Comparison of ENCODE assay signal across 22 cellular contexts in the genomic region with DNA sequence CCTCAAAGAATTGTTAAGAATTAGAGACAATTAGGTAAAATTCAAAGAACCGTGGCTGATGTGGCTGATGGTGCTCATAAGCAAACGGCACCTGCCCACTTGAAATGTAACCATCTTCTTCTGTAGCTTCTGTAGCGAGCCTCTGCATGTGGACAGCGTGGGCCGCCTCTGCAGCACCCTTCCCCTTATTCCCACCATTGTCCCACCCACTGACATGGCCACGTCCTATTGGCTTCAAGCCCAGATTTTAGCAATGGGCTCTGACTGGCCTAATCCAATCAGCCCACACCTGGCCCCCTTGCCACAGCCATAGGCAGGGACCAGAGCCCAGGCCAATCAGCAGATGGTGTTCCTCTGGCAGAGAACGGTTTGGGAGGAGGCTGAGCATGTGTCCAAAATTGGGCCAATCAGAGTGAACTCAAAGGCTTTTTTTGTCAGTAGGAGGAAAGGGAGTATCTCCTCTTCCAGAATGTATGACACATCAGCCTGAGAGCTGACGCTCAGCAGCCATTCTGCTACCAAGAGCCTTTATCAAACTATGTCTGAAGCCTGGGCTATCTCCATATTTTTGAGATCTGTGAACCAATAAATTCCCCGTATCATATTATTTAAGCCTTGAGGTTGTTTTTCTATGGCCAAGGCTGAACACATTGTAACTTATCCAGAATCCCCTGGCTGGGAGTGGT.
DNase-seq lines count a peak whose midpoint lies in the region; ATAC-seq and TF ChIP-seq lines count a peak whose summit lies in the region.
"Had no signal": no experiment of that assay in that cellular context is flagged by ENCODE, and none has a peak within 500 bp of the region (broad histone marks: within the 10 kb centered on the region; RNA-seq: fewer than 3 reads in every experiment).

No MANE protein-coding gene starts in this region.

- no peak overlapping the region for H2BK5ac ChIP-seq in mesenchymal stem cell (ENCODE audit: low read depth, low read length, poor library complexity, severe bottlenecking)

- no peak overlapping the region for H2AFZ ChIP-seq in HCT116 (ENCODE audit: low read depth, low read length, poor library complexity, severe bottlenecking)
- H2AFZ ChIP-seq in mesenchymal stem cell (ENCODE audit: low read depth, low read length): no peak overlapping the region

- H3K4me2 ChIP-seq in HCT116 (ENCODE audit: low read length) (no peak overlapping the region), mesenchymal stem cell (ENCODE audit: low read length, poor library complexity, severe bottlenecking) (no peak overlapping the region)

- H3K4me1 ChIP-seq in HCT116 (ENCODE audit: control insufficient read depth in 1 of 2, insufficient read depth in 2 of 2, low read length in 2 of 2): peaks cover 19 to 22% of the 10 kb centered on the region in 2 experiments
- peaks cover 6% of the 10 kb centered on the region for H3K4me1 ChIP-seq in mesenchymal stem cell (ENCODE audit: control insufficient read depth, insufficient read depth, low read depth, low read length)
- H3K4me1 ChIP-seq: HAP-1 had no signal

- H3K27ac ChIP-seq in HCT116 (ENCODE audit: low read depth, low read length): no peak overlapping the region
- H3K27ac ChIP-seq in mesenchymal stem cell (ENCODE audit: low read length, poor library complexity, severe bottlenecking): no peak overlapping the region
- H3K27ac ChIP-seq: 22Rv1, HL-60, RWPE1, SJSA1 had no signal

- H3K4ac ChIP-seq in mesenchymal stem cell (ENCODE audit: low read depth in 1 of 2, low read length in 2 of 2): peak overlapping the region in 1 of 2 experiments; percentile 25

- no peaks in the 10 kb centered on the region for H3K9me3 ChIP-seq in HCT116 (ENCODE audit: control insufficient read depth in 1 of 2, insufficient read depth in 1 of 2, low read depth in 1 of 2, low read length in 2 of 2)
- H3K9me3 ChIP-seq in mesenchymal stem cell (ENCODE audit: control insufficient read depth, low read length): no peaks in the 10 kb centered on the region
- H3K9me3 ChIP-seq: HAP-1, SJSA1 had no signal

- peak; percentile 45 for DNase-seq in DMS 273 (lab: John Stamatoyannopoulos, UW; ENCODE audit: unreplicated experiment)
- no peak for DNase-seq in DMS 273 treated with DMSO at 0.1 percent for 48 hours (lab: John Stamatoyannopoulos, UW)
- no peak for DNase-seq in HCT116 (ENCODE audit: low read depth, low spot score)
- DNase-seq in SHP77 (lab: John Stamatoyannopoulos, UW): peak; percentile 97 to 98
- DNase-seq in mesenchymal stem cell: no peak
- DNase-seq in activated CD4-positive, CD25-positive, alpha-beta regulatory T cell treated with anti-CD3 and anti-CD28 coated beads, Interleukin-2, amount 50 U/mL, for 72 hours: no peak
- DNase-seq in T-helper 2 cell: no peak
- no peak for DNase-seq in effector CD8-positive, alpha-beta T cell (lab: John Stamatoyannopoulos, UW)
- DNase-seq: CD4-positive, alpha-beta memory T cell; EL; KBM-7; MV-4-11; NCI-H1417 treated with DMSO at 0.1 percent for 48 hours; NCI-H1930; NCI-H2227 treated with DMSO at 0.1 percent for 48 hours; NCI-H526 treated with DMSO at 0.1 percent for 48 hours; NK-92 treated with Interleukin-12 subunit alpha and Interleukin-12 subunit beta, amount 100 ng/mL, for 24 hours had no signal

- H3K36me3 ChIP-seq in HCT116 (ENCODE audit: control insufficient read depth in 1 of 2, insufficient read depth in 2 of 2, low read length in 2 of 2): no peaks in the 10 kb centered on the region
- no peaks in the 10 kb centered on the region for H3K36me3 ChIP-seq in mesenchymal stem cell (ENCODE audit: control insufficient read depth in 1 of 2, insufficient read depth in 2 of 2, low read depth in 1 of 2, low read length in 2 of 2)
- H3K36me3 ChIP-seq: HAP-1, SJSA1 had no signal

- H2BK15ac ChIP-seq in mesenchymal stem cell (ENCODE audit: low read depth, poor library complexity, severe bottlenecking): no peak overlapping the region

- H2BK120ac ChIP-seq in mesenchymal stem cell (ENCODE audit: low read depth, low read length): no peak overlapping the region

- no peak for TF ChIP-seq POLR2A in HCT116 (IDR thresholded peaks at IDR 0.05; ENCODE audit: borderline replicate concordance, extremely low read depth, insufficient read depth, insufficient read length)

- peaks cover 8% of the 10 kb centered on the region for H3K79me1 ChIP-seq in mesenchymal stem cell (replicated peaks; ENCODE audit: low read length, poor library complexity, severe bottlenecking)

- H3K27me3 ChIP-seq in HCT116 (ENCODE audit: insufficient read depth, low read length): no peaks in the 10 kb centered on the region
- H3K27me3 ChIP-seq in mesenchymal stem cell (ENCODE audit: control insufficient read depth in 1 of 2, insufficient read depth in 1 of 2, low read length in 2 of 2): no peaks in the 10 kb centered on the region
- H3K27me3 ChIP-seq: SJSA1 had no signal

- CTCF ChIA-PET in HCT116 (lab: Charles Lee): no interaction called here

- H3K23ac ChIP-seq in mesenchymal stem cell (ENCODE audit: low read length in 2 of 2): no peak overlapping the region

- no peak for TF ChIP-seq CTCF in HCT116 (IDR thresholded peaks at IDR 0.05 in 2 of 3, conservative IDR thresholded peaks at IDR 0.05 in 1 of 3; ENCODE audit: borderline replicate concordance in 1 of 3, insufficient read depth in 1 of 3, low read depth in 2 of 3, low read length in 2 of 3)

- no peak for TF ChIP-seq RAD21 in HCT116 (IDR thresholded peaks at IDR 0.05; ENCODE audit: low read depth)

- H4K91ac ChIP-seq in mesenchymal stem cell (ENCODE audit: low read length): peak overlapping the region; percentile 52

- no peak overlapping the region for H2AK5ac ChIP-seq in mesenchymal stem cell (ENCODE audit: low read length, severe bottlenecking)

- no peaks in the 10 kb centered on the region for H3K79me2 ChIP-seq in HCT116 (ENCODE audit: insufficient read depth, low read length)

- H3K9me2 ChIP-seq in HCT116 (ENCODE audit: insufficient read depth): no peaks in the 10 kb centered on the region

- intact Hi-C loops in HCT116 (cut with micrococcal nuclease): no loop called here

- no peak overlapping the region for H3K14ac ChIP-seq in mesenchymal stem cell (ENCODE audit: low read length in 2 of 2)

- H3K18ac ChIP-seq in mesenchymal stem cell (ENCODE audit: low read depth in 1 of 2, low read length in 2 of 2): peak overlapping the region in 1 of 2 experiments; percentile 9

- 97% methylated on average over 9 of the region's 9 CpGs for WGBS in mesenchymal stem cell

- POLR2A ChIA-PET in HCT116 (lab: Charles Lee): no interaction called here

- H4K8ac ChIP-seq in mesenchymal stem cell (ENCODE audit: low read length): no peak overlapping the region

- peak; percentile 33 for ATAC-seq in HCT116

- H3K9ac ChIP-seq in HCT116 (ENCODE audit: low read length) (no peak overlapping the region), mesenchymal stem cell (ENCODE audit: low read length) (no peak overlapping the region)

- no peaks in the 10 kb centered on the region for H4K20me1 ChIP-seq in HCT116 (ENCODE audit: insufficient read depth)

- H3K4me3 ChIP-seq in HCT116 (replicated peaks in 1 of 2; ENCODE audit: low read depth in 1 of 2, low read length in 2 of 2): no peak overlapping the region
- no peak overlapping the region for H3K4me3 ChIP-seq in mesenchymal stem cell (ENCODE audit: insufficient read depth in 1 of 2, low read depth in 1 of 2, low read length in 2 of 2)
- H3K4me3 ChIP-seq: HAP-1, SJSA1 had no signal

- BruUV-seq in HCT116 (replicated peaks; lab: Mats Ljungman, UMichigan): no TSS peak

- H2BK12ac ChIP-seq in mesenchymal stem cell (ENCODE audit: low read length in 2 of 2): peak overlapping the region in 1 of 2 experiments; percentile 38

- RAD21 ChIA-PET in HCT116 (lab: Charles Lee; ENCODE audit: low non-redundant PET in 1 of 2, low total read pairs in 2 of 2, uncharacterized antibody in 2 of 2, unreplicated experiment in 2 of 2): no interaction called here

TF ChIP-seq in HCT116, 20 proteins besides CTCF, POLR2A, EP300 and RAD21 (continues in another document):
- TF ChIP-seq ZFX (IDR thresholded peaks at IDR 0.05): no peak
- TF ChIP-seq, protein P1, sequence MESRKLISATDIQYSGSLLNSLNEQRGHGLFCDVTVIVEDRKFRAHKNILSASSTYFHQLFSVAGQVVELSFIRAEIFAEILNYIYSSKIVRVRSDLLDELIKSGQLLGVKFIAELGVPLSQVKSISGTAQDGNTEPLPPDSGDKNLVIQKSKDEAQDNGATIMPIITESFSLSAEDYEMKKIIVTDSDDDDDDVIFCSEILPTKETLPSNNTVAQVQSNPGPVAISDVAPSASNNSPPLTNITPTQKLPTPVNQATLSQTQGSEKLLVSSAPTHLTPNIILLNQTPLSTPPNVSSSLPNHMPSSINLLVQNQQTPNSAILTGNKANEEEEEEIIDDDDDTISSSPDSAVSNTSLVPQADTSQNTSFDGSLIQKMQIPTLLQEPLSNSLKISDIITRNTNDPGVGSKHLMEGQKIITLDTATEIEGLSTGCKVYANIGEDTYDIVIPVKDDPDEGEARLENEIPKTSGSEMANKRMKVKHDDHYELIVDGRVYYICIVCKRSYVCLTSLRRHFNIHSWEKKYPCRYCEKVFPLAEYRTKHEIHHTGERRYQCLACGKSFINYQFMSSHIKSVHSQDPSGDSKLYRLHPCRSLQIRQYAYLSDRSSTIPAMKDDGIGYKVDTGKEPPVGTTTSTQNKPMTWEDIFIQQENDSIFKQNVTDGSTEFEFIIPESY (IDR thresholded peaks at IDR 0.05; ENCODE audit: extremely low read depth, insufficient replicate concordance, low read length): no peak
- no peak for TF ChIP-seq POLR2AphosphoS5 (IDR thresholded peaks at IDR 0.05; ENCODE audit: low read depth, low read length)
- TF ChIP-seq TCF7L2 (IDR thresholded peaks at IDR 0.05; ENCODE audit: borderline replicate concordance, extremely low read depth, insufficient read depth, insufficient read length): no peak
- TF ChIP-seq EZH2 (IDR thresholded peaks at IDR 0.05): no peak
- TF ChIP-seq ELF1 (IDR thresholded peaks at IDR 0.05; ENCODE audit: borderline replicate concordance, low read depth): no peak
- no peak for TF ChIP-seq SIN3A (IDR thresholded peaks at IDR 0.05; ENCODE audit: low read depth)
- TF ChIP-seq YY1 (IDR thresholded peaks at IDR 0.05; ENCODE audit: extremely low read depth, insufficient replicate concordance, low read depth, low read length): no peak
- no peak for TF ChIP-seq EZH2phosphoT487 (IDR thresholded peaks at IDR 0.05; ENCODE audit: borderline replicate concordance)
- no peak for TF ChIP-seq CBX3 (IDR thresholded peaks at IDR 0.05; ENCODE audit: low read depth)
- no peak for TF ChIP-seq JUND (IDR thresholded peaks at IDR 0.05)
- no peak for TF ChIP-seq SP1 (IDR thresholded peaks at IDR 0.05; ENCODE audit: low read depth)

Comparison
In these comparisons a context has a peak if more than half of its experiments do, and no peak if none do; other contexts are left out.
1. DNase-seq: peak in DMS 273 (single experiment) and SHP77 (2 of 2); none in DMS 273 treated with DMSO at 0.1 percent for 48 hours (single experiment), HCT116 (single experiment), mesenchymal stem cell (single experiment), activated CD4-positive, CD25-positive, alpha-beta regulatory T cell treated with anti-CD3 and anti-CD28 coated beads, Interleukin-2, amount 50 U/mL, for 72 hours (single experiment), T-helper 2 cell (0 of 5) and effector CD8-positive, alpha-beta T cell (single experiment).